ENCODE assay signal across 21 cellular contexts in genomic region chr20:48198951-48199431, GRCh38.
A peak's percentile ranks its signal among the peaks of the same experiment; 100 is the strongest.
DNase-seq lines count a peak whose midpoint lies in the region; ATAC-seq and TF ChIP-seq lines count a peak whose summit lies in the region.
"Had no signal": no experiment of that assay in that cellular context is flagged by ENCODE, and none has a peak within 500 bp of the region (broad histone marks: within the 10 kb centered on the region; RNA-seq: fewer than 3 reads in every experiment).

No MANE protein-coding gene starts in this region.

- no peak overlapping the region for H3K27ac ChIP-seq in RWPE2 (ENCODE audit: poor library complexity, severe bottlenecking)
- H3K27ac ChIP-seq in esophagus squamous epithelium, result peak overlapping the region in 1 of 4 donors; percentile 50
- H3K27ac ChIP-seq: lower lobe of right lung, SJCRH30 had no signal

- H3K9me3 ChIP-seq in RWPE2 (ENCODE audit: severe bottlenecking) (no peaks in the 10 kb centered on the region), esophagus squamous epithelium (no peaks in the 10 kb centered on the region)
- H3K9me3 ChIP-seq: lower lobe of right lung, SJCRH30 had no signal

- intact Hi-C loops in esophagus squamous epithelium (cut with DNase I), result no loop called here

- no peak for TF ChIP-seq POLR2A in esophagus squamous epithelium (IDR thresholded peaks at IDR 0.05)

- TF ChIP-seq CTCF in RWPE2 (IDR thresholded peaks at IDR 0.05; ENCODE audit: poor library complexity, severe bottlenecking) (no peak), fibroblast of villous mesenchyme (IDR thresholded peaks at IDR 0.05; ENCODE audit: insufficient read depth, low read depth, low read length) (no peak), esophagus squamous epithelium (IDR thresholded peaks at IDR 0.05) (peak in 1 of 6 experiments; percentile 44)

- no peak overlapping the region for H3K4me3 ChIP-seq in RWPE2 (ENCODE audit: severe bottlenecking)
- H3K4me3 ChIP-seq in fibroblast of villous mesenchyme (ENCODE audit: low read depth, low read length), result no peak overlapping the region
- H3K4me3 ChIP-seq in skeletal muscle cell (ENCODE audit: low read depth, low read length), result no peak overlapping the region
- no peak overlapping the region for H3K4me3 ChIP-seq in esophagus squamous epithelium
- H3K4me3 ChIP-seq: lower lobe of right lung, SJCRH30 had no signal

- peak; percentile 91 for DNase-seq in GM04504 (ENCODE audit: low read depth)
- DNase-seq in RWPE2 (ENCODE audit: low spot score), result no peak
- DNase-seq in fibroblast of villous mesenchyme (ENCODE audit: low read depth), result peak; percentile 66
- DNase-seq in skeletal muscle cell (ENCODE audit: low read depth), result peak; percentile 6
- DNase-seq in NCI-H524 (lab: John Stamatoyannopoulos, UW), result no peak
- DNase-seq in esophagus squamous epithelium (lab: John Stamatoyannopoulos, UW), result no peak
- no peak for DNase-seq in activated CD8-positive, alpha-beta memory T cell treated with anti-CD3 and anti-CD28 coated beads, Interleukin-2, amount 50 U/mL, for 4 hours
- DNase-seq: activated CD4-positive, alpha-beta T cell treated with anti-CD3 and anti-CD28 coated beads, Interleukin-2, amount 10 ng/mL, durations not matched to agents 24 days and 14 days; activated CD8-positive, alpha-beta memory T cell treated with anti-CD3 and anti-CD28 coated beads, Interleukin-2, amount 10 ng/mL, durations not matched to agents 7 days and 5 days; activated naive CD4-positive, alpha-beta T cell treated with anti-CD3 and anti-CD28 coated beads, Interleukin-2, amount 50 U/mL, for 16 hours; cerebellar nuclear complex; islet precursor cell; lower lobe of right lung; NCI-H1436 treated with DMSO at 0.1 percent for 48 hours; NCI-H2171 treated with DMSO at 0.1 percent for 48 hours; NCI-H748 treated with DMSO at 0.1 percent for 48 hours; SJCRH30; stimulated activated CD4-positive, alpha-beta T cell treated with anti-CD3 and anti-CD28 coated beads, Interleukin-12 subunit alpha, Interleukin-12 subunit beta, amount 100 ng/mL, for 4 hours; stimulated activated CD4-positive, alpha-beta T cell treated with anti-CD3 and anti-CD28 coated beads, Interleukin-4, amount 100 ng/mL, for 4 hours; stimulated activated naive CD8-positive, alpha-beta T cell treated with anti-CD3 and anti-CD28 coated beads, Interleukin-15, Interleukin-2, amounts not matched to agents 100 U/mL and 50 U/mL, for 24 hours had no signal

- ATAC-seq in RWPE2 (ENCODE audit: low read depth), result peak; percentile 44
- ATAC-seq in HG03095 (IDR thresholded peaks at IDR 0.05; ENCODE audit: unreplicated experiment), result no peak
- ATAC-seq: activated CD8-positive, alpha-beta memory T cell treated with anti-CD3 and anti-CD28 coated beads, Interleukin-2, amount 10 ng/mL, durations not matched to agents 7 days and 5 days; lower lobe of right lung; stimulated activated naive CD8-positive, alpha-beta T cell treated with anti-CD3 and anti-CD28 coated beads, Interleukin-15, Interleukin-2, amounts not matched to agents 100 U/mL and 50 U/mL, for 24 hours had no signal

- no peaks in the 10 kb centered on the region for H3K36me3 ChIP-seq in RWPE2 (ENCODE audit: low read depth)
- H3K36me3 ChIP-seq in esophagus squamous epithelium, result no peaks in the 10 kb centered on the region
- H3K36me3 ChIP-seq: lower lobe of right lung, SJCRH30 had no signal

- no peaks in the 10 kb centered on the region for H3K4me1 ChIP-seq in RWPE2 (ENCODE audit: insufficient read depth, poor library complexity, severe bottlenecking)
- peaks cover 5 to 57% (median 12%) of the 10 kb centered on the region in 3 donors for H3K4me1 ChIP-seq in esophagus squamous epithelium
- H3K4me1 ChIP-seq: lower lobe of right lung had no signal

- H3K27me3 ChIP-seq in RWPE2 (ENCODE audit: insufficient read depth, poor library complexity, severe bottlenecking), result no peaks in the 10 kb centered on the region
- peaks cover 0 to 7% (median 0%) of the 10 kb centered on the region in 4 donors for H3K27me3 ChIP-seq in esophagus squamous epithelium

- WGBS in esophagus squamous epithelium, 2 donors, result 35 to 54% methylated on average over 8 of the region's 8 CpGs

Comparison
In these comparisons a context has a peak if more than half of its experiments do, and no peak if none do; other contexts are left out.
1. DNase-seq: peak in GM04504 (single experiment), fibroblast of villous mesenchyme (single experiment) and skeletal muscle cell (single experiment); none in RWPE2 (single experiment), NCI-H524 (0 of 2), esophagus squamous epithelium (single experiment) and activated CD8-positive, alpha-beta memory T cell treated with anti-CD3 and anti-CD28 coated beads, Interleukin-2, amount 50 U/mL, for 4 hours (single experiment).